37 cellular contexts compared by ENCODE assay signal in genomic region chr6:167553716-167554115, GRCh38.
"Had no signal": no experiment of that assay in that cellular context is flagged by ENCODE, and none has a peak within 500 bp of the region (broad histone marks: within the 10 kb centered on the region; RNA-seq: fewer than 3 reads in every experiment).

No MANE protein-coding gene starts in this region.

- H3K36me3 ChIP-seq: adrenal gland, MG63 had no signal

- H3K4me3 Mint-ChIP-seq: activated B cell treated with CpG ODN at 0.5 μM for 24 hours; activated CD4-positive, alpha-beta memory T cell treated with anti-CD3 and anti-CD28 coated beads for 36 hours; activated naive CD4-positive, alpha-beta T cell treated with anti-CD3 and anti-CD28 coated beads for 36 hours; activated T-cell treated with anti-CD3 and anti-CD28 coated beads, Interleukin-2, amount 50 U/mL, for 4 hours; activated T-helper 1 cell treated with anti-CD3 and anti-CD28 coated beads, Interleukin-12 subunit alpha, Interleukin-12 subunit beta, Interleukin-2, Interleukin-4 antibody, amounts not matched to agents 30 ng/mL and 10 ng/mL and 1 ng/mL, durations not matched to agents 14 hours and 24 hours and 36 hours had no signal

- H3K4me2 ChIP-seq: PC-9 had no signal

- H3K4me1 ChIP-seq: adrenal gland had no signal

- H3K4me1 Mint-ChIP-seq: activated B cell treated with CpG ODN at 0.5 μM for 24 hours had no signal

- H3K27ac ChIP-seq: adrenal gland, body of pancreas, PC-9, RWPE1, VCaP had no signal

- H3K27me3 ChIP-seq: adrenal gland, body of pancreas, MG63 had no signal

- H3K36me3 Mint-ChIP-seq: activated CD4-positive, alpha-beta memory T cell treated with anti-CD3 and anti-CD28 coated beads for 36 hours; activated naive CD4-positive, alpha-beta T cell treated with anti-CD3 and anti-CD28 coated beads, Interleukin-2, amount 50 U/mL, for 72 hours had no signal

- H3K9me3 ChIP-seq: body of pancreas had no signal

- H3K4me3 ChIP-seq: adrenal gland, body of pancreas, MG63, PC-9 had no signal

- H2AFZ ChIP-seq: PC-9 had no signal

- H3K27ac Mint-ChIP-seq: activated B cell treated with CpG ODN at 0.5 μM for 24 hours; activated CD4-positive, alpha-beta memory T cell treated with anti-CD3 and anti-CD28 coated beads for 36 hours; activated naive CD4-positive, alpha-beta T cell treated with anti-CD3 and anti-CD28 coated beads for 36 hours; activated naive CD4-positive, alpha-beta T cell treated with anti-CD3 and anti-CD28 coated beads, Interleukin-2, amount 50 U/mL, for 72 hours; activated T-helper 1 cell treated with anti-CD3 and anti-CD28 coated beads, Interleukin-12 subunit alpha, Interleukin-12 subunit beta, Interleukin-2, Interleukin-4 antibody, amounts not matched to agents 30 ng/mL and 10 ng/mL and 1 ng/mL, durations not matched to agents 14 hours and 24 hours and 36 hours had no signal

- DNase-seq: activated B cell treated with CpG ODN at 0.5 μM for 24 hours; activated CD4-positive, alpha-beta memory T cell treated with anti-CD3 and anti-CD28 coated beads for 36 hours; activated CD4-positive, alpha-beta T cell treated with anti-CD3 and anti-CD28 coated beads for 4 hours; activated CD4-positive, alpha-beta T cell treated with anti-CD3 and anti-CD28 coated beads, Interleukin-2, amount 50 U/mL, for 1 hour; activated CD4-positive, CD25-positive, alpha-beta regulatory T cell treated with anti-CD3 and anti-CD28 coated beads, Interleukin-2, amount 50 U/mL, for 72 hours; activated CD8-positive, alpha-beta memory T cell treated with anti-CD3 and anti-CD28 coated beads, Interleukin-2, amount 50 U/mL, for 4 hours; activated gamma-delta T cell treated with Interleukin-2 at 50 U/mL for 16 hours; activated naive CD4-positive, alpha-beta T cell treated with anti-CD3 and anti-CD28 coated beads for 36 hours; activated T-cell treated with anti-CD3 and anti-CD28 coated beads for 4 hours; activated T-cell treated with anti-CD3 and anti-CD28 coated beads, Interleukin-2, amount 50 U/mL, for 4 hours; body of pancreas; central memory CD4-positive, alpha-beta T cell; Kasumi-1; KG1; MG63; NCI-H1048; NCI-H1417; NCI-H146; NCI-H187; NCI-H2029 treated with DMSO at 0.1 percent for 48 hours; NCI-H2107; NCI-H2171; NCI-H510A; NCI-H526; NCI-H748 treated with DMSO at 0.1 percent for 48 hours; NK-92 treated with Interleukin-12 subunit alpha and Interleukin-12 subunit beta, amount 100 ng/mL, for 24 hours; PC-9; Right ventricle myocardium superior; SW 1271; T-helper 1 cell; T-helper 2 cell; T-helper 9 cell had no signal
